1 cellular context compared by ENCODE assay signal in genomic region chr4:140724780-140725179, GRCh38.
TF ChIP-seq lines count a peak whose summit lies in the region.

No MANE protein-coding gene starts in this region.

TF ChIP-seq in IMR-90, 13 proteins besides CTCF, POLR2A, EP300 and RAD21 (continued from another document):
- no peak for TF ChIP-seq ELK1 (IDR thresholded peaks at IDR 0.05; ENCODE audit: borderline replicate concordance, low read depth, low read length)
- no peak for TF ChIP-seq CEBPB (IDR thresholded peaks at IDR 0.05; ENCODE audit: low read depth, low read length)
- no peak for TF ChIP-seq MXI1 (IDR thresholded peaks at IDR 0.05; ENCODE audit: borderline replicate concordance, low read depth, low read length)
- TF ChIP-seq SMC3 (IDR thresholded peaks at IDR 0.05; ENCODE audit: low read depth, low read length) = no peak
- TF ChIP-seq RFX5 (IDR thresholded peaks at IDR 0.05; ENCODE audit: low read depth, low read length) = no peak
- TF ChIP-seq MAFK (IDR thresholded peaks at IDR 0.05; ENCODE audit: low read depth, low read length) = no peak
- no peak for TF ChIP-seq FOS (IDR thresholded peaks at IDR 0.05; ENCODE audit: low read depth, low read length)
- TF ChIP-seq MAZ (IDR thresholded peaks at IDR 0.05; ENCODE audit: borderline replicate concordance, low read depth, low read length) = no peak
